Comparison of ENCODE assay signal across 20 cellular contexts in the genomic region with DNA sequence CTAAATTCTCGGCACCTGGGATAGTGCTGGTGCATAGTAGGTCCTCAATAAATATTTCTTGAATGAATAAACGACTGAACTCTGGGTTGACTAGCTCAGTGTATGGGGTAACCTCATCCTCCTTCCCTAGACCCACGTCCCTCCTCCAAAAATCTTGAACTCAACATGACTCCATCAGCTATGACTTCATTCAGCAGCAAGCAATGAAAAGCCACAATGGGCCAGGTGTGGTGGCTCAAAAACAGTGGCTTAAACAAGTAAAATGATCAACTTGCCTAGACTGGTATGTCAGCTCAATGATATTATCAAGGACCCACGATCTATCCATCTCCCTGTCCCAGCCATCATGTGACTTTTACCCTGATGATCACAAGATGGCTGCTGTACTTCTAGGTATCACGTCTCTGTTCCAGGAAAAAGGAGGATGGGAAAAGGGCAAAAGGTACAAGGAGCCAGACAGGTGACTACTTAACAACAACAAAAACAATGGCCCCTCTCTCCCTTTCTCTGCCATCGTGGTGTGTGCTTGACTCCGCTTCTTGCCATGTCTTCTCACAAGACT. TPM values are rescaled to one million over a fixed set of nuclear protein-coding genes. Genes with fewer than 3 reads are reported as not detected.
DNase-seq lines count a peak whose midpoint lies in the region; ATAC-seq, FAIRE-seq and TF ChIP-seq lines count a peak whose summit lies in the region.
"Had no signal": no experiment of that assay in that cellular context is flagged by ENCODE, and none has a peak within 500 bp of the region (broad histone marks: within the 10 kb centered on the region; RNA-seq: fewer than 3 reads in every experiment).

No MANE protein-coding gene starts in this region.

- WGBS in K562 (ENCODE audit: insufficient coverage, low coverage, missing lambda C conversion rate), result 46% methylated on average over 7 of the region's 7 CpGs
- WGBS in sigmoid colon, 2 donors, result 94 to 95% methylated on average over 7 of the region's 7 CpGs

- H2AFZ ChIP-seq in HCT116 (ENCODE audit: low read depth, low read length, poor library complexity, severe bottlenecking), result no peak overlapping the region
- H2AFZ ChIP-seq in K562 (ENCODE audit: low read depth, low read length), result no peak overlapping the region

- peak overlapping the region; percentile 87 for H3K4me2 ChIP-seq in HCT116 (ENCODE audit: low read length)
- H3K4me2 ChIP-seq in K562 (ENCODE audit: insufficient read depth, low read length), result no peak overlapping the region

- CTCF ChIA-PET in HCT116 (lab: Charles Lee), result no interaction called here
- CTCF ChIA-PET in K562 (lab: Yijun Ruan, JAX; ENCODE audit: low intra/inter-chr PET ratio), result interaction anchor here (1.8 kb wide), 1 partner anchor 51 kb away, joined by 6 read pairs; no protein-coding TSS in a partner anchor
- CTCF ChIA-PET in naive thymus-derived CD4-positive, alpha-beta T cell (lab: Charles Lee), result interaction anchor here (0.5 kb wide), 1 partner anchor 28 kb away, joined by 5 read pairs; no protein-coding TSS in a partner anchor

- peak overlapping the region; percentile 94 for H3K27ac ChIP-seq in HCT116 (ENCODE audit: low read depth, low read length)
- H3K27ac ChIP-seq in K562 (ENCODE audit: extremely low read depth, low read depth, low read length), result no peak overlapping the region
- H3K27ac ChIP-seq in kidney (ENCODE audit: low read depth in 2 of 2, low read length in 2 of 2), result no peak overlapping the region
- H3K27ac ChIP-seq in sigmoid colon, result no peak overlapping the region
- no peak overlapping the region for H3K27ac ChIP-seq in naive thymus-derived CD4-positive, alpha-beta T cell (ENCODE audit: low read depth, low read length)
- H3K27ac ChIP-seq: SJCRH30 had no signal

- no peaks in the 10 kb centered on the region for H3K9me1 ChIP-seq in K562 (ENCODE audit: control insufficient read depth, insufficient read depth, low read length)

- H3K36me3 ChIP-seq in HCT116 (ENCODE audit: control insufficient read depth in 1 of 2, insufficient read depth in 2 of 2, low read length in 2 of 2), result no peaks in the 10 kb centered on the region
- H3K36me3 ChIP-seq in K562 (ENCODE audit: control insufficient read depth, insufficient read depth, low read length), result peaks cover 7% of the 10 kb centered on the region; the same call in 1 of the 3 replicates
- H3K36me3 ChIP-seq in kidney (ENCODE audit: control insufficient read depth in 1 of 2, insufficient read depth in 2 of 2, low read length in 2 of 2), result no peaks in the 10 kb centered on the region
- no peaks in the 10 kb centered on the region for H3K36me3 ChIP-seq in sigmoid colon
- no peaks in the 10 kb centered on the region for H3K36me3 ChIP-seq in naive thymus-derived CD4-positive, alpha-beta T cell (ENCODE audit: control insufficient read depth in 2 of 3, insufficient read depth in 3 of 3, low read length in 3 of 3)
- H3K36me3 ChIP-seq: HAP-1, SJCRH30 had no signal

- POLR2A ChIA-PET in HCT116 (lab: Charles Lee), result interaction anchor here (5.5 kb wide), 1 partner anchor 13 kb away, joined by 31 read pairs; the partner anchor contains the start of gene PAQR7
- POLR2A ChIA-PET in K562 (lab: Yijun Ruan, JAX), result interaction anchor here (0.6 to 7.9 kb wide), 7 partner anchors 7 to 1228 kb away, joined by 3 to 76 read pairs (median 3); no protein-coding TSS in a partner anchor
- POLR2A ChIA-PET in naive thymus-derived CD4-positive, alpha-beta T cell (lab: Charles Lee), result no interaction called here

- BruUV-seq in HCT116 (replicated peaks; lab: Mats Ljungman, UMichigan), result no TSS peak
- BruUV-seq in K562 (replicated peaks; lab: Mats Ljungman, UMichigan), result no TSS peak

- TF ChIP-seq EP300 in K562 (IDR thresholded peaks at IDR 0.05; ENCODE audit: low read length), result no peak
- TF ChIP-seq EP300 in sigmoid colon (IDR thresholded peaks at IDR 0.05), result no peak

- H3K36me3 Mint-ChIP-seq in naive thymus-derived CD4-positive, alpha-beta T cell, result peaks cover 0 to 2% (median 0%) of the 10 kb centered on the region in 5 donors
- no peaks in the 10 kb centered on the region for H3K36me3 Mint-ChIP-seq in natural killer cell

- H3K9me2 ChIP-seq in HCT116 (ENCODE audit: insufficient read depth), result no peaks in the 10 kb centered on the region; the same call in 1 of the 2 replicates

- H4K20me1 ChIP-seq in HCT116 (ENCODE audit: insufficient read depth) (no peaks in the 10 kb centered on the region), K562 (replicated peaks; ENCODE audit: control insufficient read depth, insufficient read depth, low read length) (no peaks in the 10 kb centered on the region)

- RAD21 ChIA-PET in HCT116 (lab: Charles Lee; ENCODE audit: low non-redundant PET in 1 of 2, low total read pairs in 2 of 2, uncharacterized antibody in 2 of 2, unreplicated experiment in 2 of 2), result no interaction called here

- DNase-seq in HCT116 (ENCODE audit: low read depth, low spot score) (no peak), K562 (ENCODE audit: extremely low read depth in 1 of 4, low spot score in 3 of 4) (peak in 1 of 4 experiments; percentile 12), kidney (peak; percentile 0), sigmoid colon (peak; percentile 32), NCI-H1417 (lab: John Stamatoyannopoulos, UW) (no peak), natural killer cell (no peak)
- no peak for DNase-seq in naive thymus-derived CD4-positive, alpha-beta T cell
- DNase-seq: DMS153, GOT3, NCI-H1092 treated with DMSO at 0.1 percent for 48 hours, NCI-H1436 treated with DMSO at 0.1 percent for 48 hours, NCI-H187 treated with DMSO at 0.1 percent for 48 hours, NCI-H2171 treated with DMSO at 0.1 percent for 48 hours, NCI-H524, NCI-H748 treated with DMSO at 0.1 percent for 48 hours, SJCRH30 had no signal

- H3K79me2 ChIP-seq in HCT116 (ENCODE audit: insufficient read depth, low read length) (no peaks in the 10 kb centered on the region), K562 (ENCODE audit: control insufficient read depth, insufficient read depth, low read length) (no peaks in the 10 kb centered on the region)

- H3K9me3 Mint-ChIP-seq in naive thymus-derived CD4-positive, alpha-beta T cell, result peaks cover 0 to 1% (median 0%) of the 10 kb centered on the region in 11 donors
- H3K9me3 Mint-ChIP-seq in natural killer cell, result no peaks in the 10 kb centered on the region
- H3K9me3 Mint-ChIP-seq: IgD-negative memory B cell had no signal

- no peak overlapping the region for H3K27ac Mint-ChIP-seq in naive thymus-derived CD4-positive, alpha-beta T cell
- no peak overlapping the region for H3K27ac Mint-ChIP-seq in natural killer cell

- H3K9ac ChIP-seq in HCT116 (ENCODE audit: low read length), result no peak overlapping the region
- no peak overlapping the region for H3K9ac ChIP-seq in K562 (ENCODE audit: insufficient read depth in 1 of 2, low read depth in 2 of 2, low read length in 2 of 2)
- no peak overlapping the region for H3K9ac ChIP-seq in kidney (ENCODE audit: low read length in 2 of 2)

- no peak for TF ChIP-seq CTCF in HCT116 (IDR thresholded peaks at IDR 0.05 in 2 of 3, conservative IDR thresholded peaks at IDR 0.05 in 1 of 3; ENCODE audit: borderline replicate concordance in 1 of 3, insufficient read depth in 1 of 3, low read depth in 2 of 3, low read length in 2 of 3)
- TF ChIP-seq CTCF in K562 (IDR thresholded peaks at IDR 0.05 in 2 of 3, conservative IDR thresholded peaks at IDR 0.05 in 1 of 3; ENCODE audit: insufficient read depth in 2 of 3, low read depth in 1 of 3, low read length in 3 of 3), result no peak
- no peak for TF ChIP-seq CTCF in kidney (IDR thresholded peaks at IDR 0.05; ENCODE audit: borderline replicate concordance, extremely low read depth, insufficient read depth)
- TF ChIP-seq CTCF in sigmoid colon (IDR thresholded peaks at IDR 0.05), result no peak
- no peak for TF ChIP-seq CTCF in natural killer cell (IDR thresholded peaks at IDR 0.05)

- TF ChIP-seq RAD21 in HCT116 (IDR thresholded peaks at IDR 0.05; ENCODE audit: low read depth) (no peak), K562 (CRISPR knock-in tag; conservative IDR thresholded peaks at IDR 0.05 in 1 of 2, IDR thresholded peaks at IDR 0.05 in 1 of 2) (no peak)

- in situ Hi-C loops in K562 (cut with MboI), result no loop called here

- H3K9me3 ChIP-seq in HCT116 (ENCODE audit: control insufficient read depth in 1 of 2, insufficient read depth in 1 of 2, low read depth in 1 of 2, low read length in 2 of 2), result no peaks in the 10 kb centered on the region
- H3K9me3 ChIP-seq in K562 (replicated peaks; ENCODE audit: control insufficient read depth, insufficient read depth, low read depth, low read length), result no peaks in the 10 kb centered on the region
- H3K9me3 ChIP-seq in kidney (ENCODE audit: control insufficient read depth in 1 of 2, low read length in 2 of 2), result no peaks in the 10 kb centered on the region
- H3K9me3 ChIP-seq in sigmoid colon, result no peaks in the 10 kb centered on the region
- H3K9me3 ChIP-seq in naive thymus-derived CD4-positive, alpha-beta T cell (ENCODE audit: control insufficient read depth in 2 of 3, low read length in 3 of 3), result no peaks in the 10 kb centered on the region
- H3K9me3 ChIP-seq: HAP-1, SJCRH30 had no signal

- H3K4me3 ChIP-seq in HCT116 (replicated peaks in 1 of 2; ENCODE audit: low read depth in 1 of 2, low read length in 2 of 2) (no peak overlapping the region), K562 (no peak overlapping the region), kidney (ENCODE audit: low read length in 2 of 2) (no peak overlapping the region), sigmoid colon (no peak overlapping the region)
- H3K4me3 ChIP-seq in naive thymus-derived CD4-positive, alpha-beta T cell (ENCODE audit: low read length), result no peak overlapping the region
- H3K4me3 ChIP-seq: HAP-1, SJCRH30 had no signal

- no peak overlapping the region for H3K4me3 Mint-ChIP-seq in naive thymus-derived CD4-positive, alpha-beta T cell
- no peak overlapping the region for H3K4me3 Mint-ChIP-seq in natural killer cell
- H3K4me3 Mint-ChIP-seq: IgD-negative memory B cell had no signal

- no peak for TF ChIP-seq POLR2A in HCT116 (IDR thresholded peaks at IDR 0.05; ENCODE audit: borderline replicate concordance, extremely low read depth, insufficient read depth, insufficient read length)
- TF ChIP-seq POLR2A in K562 (conservative IDR thresholded peaks at IDR 0.05), result no peak
- TF ChIP-seq POLR2A in sigmoid colon (IDR thresholded peaks at IDR 0.05), result no peak

- no peak for ATAC-seq in HCT116
- ATAC-seq in K562, result no peak
- ATAC-seq in GM18517 (IDR thresholded peaks at IDR 0.05; ENCODE audit: unreplicated experiment), result no peak
- no peak for ATAC-seq in naive thymus-derived CD4-positive, alpha-beta T cell
- ATAC-seq in natural killer cell, result no peak
- ATAC-seq: Right ventricle myocardium inferior had no signal

- H3K4me1 ChIP-seq in HCT116 (ENCODE audit: control insufficient read depth in 1 of 2, insufficient read depth in 2 of 2, low read length in 2 of 2), result peaks cover 42 to 56% of the 10 kb centered on the region in 2 experiments
- H3K4me1 ChIP-seq in K562 (replicated peaks in 1 of 2; ENCODE audit: control insufficient read depth in 2 of 2, insufficient read depth in 2 of 2, low read length in 2 of 2), result peaks cover 24 to 25% of the 10 kb centered on the region in 2 experiments
- peaks cover 0 to 7% of the 10 kb centered on the region in 2 donors for H3K4me1 ChIP-seq in kidney (ENCODE audit: control insufficient read depth in 1 of 2, insufficient read depth in 1 of 2, low read depth in 1 of 2, low read length in 2 of 2)
- H3K4me1 ChIP-seq in sigmoid colon, result peaks cover 0 to 18% (median 17%) of the 10 kb centered on the region in 4 donors
- no peaks in the 10 kb centered on the region for H3K4me1 ChIP-seq in naive thymus-derived CD4-positive, alpha-beta T cell (ENCODE audit: control insufficient read depth in 2 of 2, insufficient read depth in 2 of 2, low read length in 2 of 2)
- H3K4me1 ChIP-seq: HAP-1 had no signal

- H3K27me3 ChIP-seq in HCT116 (ENCODE audit: insufficient read depth, low read length) (no peaks in the 10 kb centered on the region), K562 (ENCODE audit: control insufficient read depth in 2 of 2, insufficient read depth in 2 of 2, low read length in 2 of 2) (no peaks in the 10 kb centered on the region), sigmoid colon (no peaks in the 10 kb centered on the region)
- no peaks in the 10 kb centered on the region for H3K27me3 ChIP-seq in naive thymus-derived CD4-positive, alpha-beta T cell (ENCODE audit: control insufficient read depth in 2 of 2, insufficient read depth in 2 of 2, low read length in 2 of 2)
- H3K27me3 ChIP-seq: SJCRH30 had no signal

- H3K27me3 Mint-ChIP-seq in naive thymus-derived CD4-positive, alpha-beta T cell, result no peaks in the 10 kb centered on the region
- no peaks in the 10 kb centered on the region for H3K27me3 Mint-ChIP-seq in natural killer cell (ENCODE audit: low read depth in 2 of 2)
- H3K27me3 Mint-ChIP-seq: IgD-negative memory B cell had no signal

- FAIRE-seq in K562 (lab: Jason Lieb, UNC) (no peak), kidney (lab: Jason Lieb, UNC) (no peak)

- intact Hi-C loops in HCT116 (cut with micrococcal nuclease) (no loop called here), K562 (cut with micrococcal nuclease) (loop anchor here (5.0 kb wide), 1 partner anchor 66 kb away; no protein-coding TSS in a partner anchor), kidney (cut with DNase I) (no loop called here), sigmoid colon (cut with DNase I) (no loop called here), natural killer cell (cut with micrococcal nuclease) (no loop called here)
- intact Hi-C loops in naive thymus-derived CD4-positive, alpha-beta T cell (cut with micrococcal nuclease), result no loop called here

- H3K4me1 Mint-ChIP-seq in naive thymus-derived CD4-positive, alpha-beta T cell, result peaks cover 0 to 9% (median 0%) of the 10 kb centered on the region in 7 donors
- no peaks in the 10 kb centered on the region for H3K4me1 Mint-ChIP-seq in natural killer cell

RNA-seq across cellular contexts. Expression of gene PAQR7, which starts 13.0 kb away (rescaled TPM):
- 13.1 TPM for total RNA-seq in HCT116 (2021; ENCODE audit: unreplicated experiment)
- polyA plus RNA-seq in HCT116 (2012), result 12.6 and 14.9 TPM in 2 replicates
- 9.3 and 18.9 TPM in 2 replicates for total RNA-seq in K562 (2011; cell fraction: chromatin; rRNA removed; ENCODE audit: low replicate concordance)
- total RNA-seq in K562 (2011; cell fraction: nucleolus; rRNA removed), result 15.7 and 18.8 TPM in 2 replicates
- 13.9 and 16.4 TPM in 2 replicates for total RNA-seq in K562 (2011; cell fraction: nucleoplasm; rRNA removed)
- 2.4 and 3.3 TPM in 2 replicates for total RNA-seq in K562 (2014; rRNA removed)
- 2.0 and 2.4 TPM in 2 replicates for total RNA-seq in K562 (2014; rRNA removed; fragmentation: Illumina TruSeq; extraction: Trizol)
- total RNA-seq in K562 (2015; rRNA removed; fragmentation: Illumina TruSeq; extraction: Trizol), result 2.5 and 2.6 TPM in 2 replicates
- 4.0 and 4.4 TPM in 2 replicates for total RNA-seq in K562 (2021)
- 5.2 and 5.4 TPM in 2 replicates for polyA plus RNA-seq in K562 (2011; rRNA removed)
- 8.8 and 14.1 TPM in 2 replicates for polyA plus RNA-seq in K562 (2011; cell fraction: cytosol; rRNA removed)
- polyA plus RNA-seq in K562 (2011; cell fraction: nucleus; rRNA removed), result 5.8 and 7.4 TPM in 2 replicates
- polyA plus RNA-seq in K562 (2012), result 4.5 and 6.9 TPM in 2 replicates
- polyA plus RNA-seq in K562 (2014; fragmentation: Illumina TruSeq; extraction: Trizol), result 2.9 and 3.3 TPM in 2 replicates
- 1 to 10 TPM; 1.1 to 1.2 TPM for polyA plus RNA-seq in K562 (2014; fragmentation: Nextera tagmentation; extraction: Ambion mirVana)
- polyA plus RNA-seq in K562 (2014; rRNA removed), result 2.7 and 3.0 TPM in 2 replicates
- polyA minus RNA-seq in K562 (2011; rRNA and poly(A)+ RNA removed), result 5.5 and 8.5 TPM in 2 replicates
- polyA minus RNA-seq in K562 (2011; cell fraction: cytosol; rRNA and poly(A)+ RNA removed), result 7.4 and 8.5 TPM in 2 replicates
- 2.0 and 2.4 TPM in 2 replicates for polyA minus RNA-seq in K562 (2011; cell fraction: nucleus; rRNA and poly(A)+ RNA removed)
- 52.0 TPM for total RNA-seq in kidney
- polyA plus RNA-seq in kidney (ENCODE audit: insufficient read depth, low read depth, low replicate concordance), result 30.2 TPM
- 1 to 10 TPM; 4.3 to 9.4 (median 6.4) TPM for total RNA-seq in sigmoid colon
- polyA plus RNA-seq in sigmoid colon, result 1 to 10 TPM in 2 of 3 donors, under 1 TPM in 1; 0.92 to 3.0 (median 1.2) TPM
- 1 to 10 TPM; 3.4 to 6.0 (median 4.0) TPM for total RNA-seq in naive thymus-derived CD4-positive, alpha-beta T cell
- under 1 TPM; 0.21 to 0.51 TPM for polyA plus RNA-seq in naive thymus-derived CD4-positive, alpha-beta T cell
- 1 to 10 TPM; 2.9 to 3.6 (median 3.0) TPM for total RNA-seq in natural killer cell

RNA-seq across cellular contexts. Expression of gene STMN1, which starts 17.7 kb away (rescaled TPM):
- total RNA-seq in HCT116 (2021; ENCODE audit: unreplicated experiment) (368 TPM), K562 (2014; rRNA removed) (717 and 838 TPM in 2 replicates), K562 (2014; rRNA removed; fragmentation: Illumina TruSeq; extraction: Trizol) (432 and 614 TPM in 2 replicates), K562 (2015; rRNA removed; fragmentation: Illumina TruSeq; extraction: Trizol) (534 and 557 TPM in 2 replicates), K562 (2021) (595 and 622 TPM in 2 replicates), kidney (50.4 TPM), sigmoid colon (10 to 100 TPM; 30.7 to 37.5 (median 36.3) TPM), natural killer cell (10 to 100 TPM; 26.6 to 41.0 (median 35.2) TPM)
- 101 and 192 TPM in 2 replicates for polyA plus RNA-seq in HCT116 (2012)
- 79.1 and 202 TPM in 2 replicates for total RNA-seq in K562 (2011; cell fraction: chromatin; rRNA removed; ENCODE audit: low replicate concordance)
- 64.9 and 72.4 TPM in 2 replicates for total RNA-seq in K562 (2011; cell fraction: nucleolus; rRNA removed)
- 144 and 204 TPM in 2 replicates for total RNA-seq in K562 (2011; cell fraction: nucleoplasm; rRNA removed)
- polyA plus RNA-seq in K562 (2011; rRNA removed) (269 and 330 TPM in 2 replicates), K562 (2014; fragmentation: Illumina TruSeq; extraction: Trizol) (1,051 and 1,453 TPM in 2 replicates), K562 (2014; fragmentation: Nextera tagmentation; extraction: Ambion mirVana) (1,000 to 10,000 TPM; 2,090 to 2,153 TPM), K562 (2014; rRNA removed) (481 and 592 TPM in 2 replicates), kidney (ENCODE audit: insufficient read depth, low read depth, low replicate concordance) (101 TPM), sigmoid colon (100 to 1,000 TPM in 1 of 3 donors, 10 to 100 TPM in 2; 61.3 to 175 (median 97.1) TPM)
- 40.0 and 111 TPM in 2 replicates for polyA plus RNA-seq in K562 (2011; cell fraction: cytosol; rRNA removed)
- polyA plus RNA-seq in K562 (2011; cell fraction: nucleus; rRNA removed), result 108 and 181 TPM in 2 replicates
- 743 and 1,035 TPM in 2 replicates for polyA plus RNA-seq in K562 (2012)
- polyA minus RNA-seq in K562 (2011; rRNA and poly(A)+ RNA removed), result 67.2 and 95.3 TPM in 2 replicates
- 80.8 and 100 TPM in 2 replicates for polyA minus RNA-seq in K562 (2011; cell fraction: cytosol; rRNA and poly(A)+ RNA removed)
- 35.7 and 84.1 TPM in 2 replicates for polyA minus RNA-seq in K562 (2011; cell fraction: nucleus; rRNA and poly(A)+ RNA removed)
- total RNA-seq in naive thymus-derived CD4-positive, alpha-beta T cell, result 100 to 1,000 TPM in 1 of 5 experiments, 10 to 100 TPM in 4; 29.3 to 347 (median 75.3) TPM
- 100 to 1,000 TPM; 247 to 289 TPM for polyA plus RNA-seq in naive thymus-derived CD4-positive, alpha-beta T cell

RNA-seq across cellular contexts. Expression of gene AUNIP, which starts 29.2 kb away (rescaled TPM):
- total RNA-seq in HCT116 (2021; ENCODE audit: unreplicated experiment) (12.1 TPM), K562 (2014; rRNA removed) (46.4 and 51.4 TPM in 2 replicates), K562 (2014; rRNA removed; fragmentation: Illumina TruSeq; extraction: Trizol) (47.1 and 55.0 TPM in 2 replicates), K562 (2015; rRNA removed; fragmentation: Illumina TruSeq; extraction: Trizol) (40.5 and 41.4 TPM in 2 replicates), K562 (2021) (30.9 and 31.7 TPM in 2 replicates), kidney (0.38 TPM), sigmoid colon (not detected), natural killer cell (under 1 TPM; 0.16 to 0.50 (median 0.20) TPM)
- polyA plus RNA-seq in HCT116 (2012), result 4.2 and 6.1 TPM in 2 replicates
- 50.6 and 72.2 TPM in 2 replicates for total RNA-seq in K562 (2011; cell fraction: chromatin; rRNA removed; ENCODE audit: low replicate concordance)
- 35.2 and 36.8 TPM in 2 replicates for total RNA-seq in K562 (2011; cell fraction: nucleolus; rRNA removed)
- 48.3 and 56.9 TPM in 2 replicates for total RNA-seq in K562 (2011; cell fraction: nucleoplasm; rRNA removed)
- polyA plus RNA-seq in K562 (2011; rRNA removed) (45.0 and 48.8 TPM in 2 replicates), K562 (2014; fragmentation: Illumina TruSeq; extraction: Trizol) (48.8 and 50.0 TPM in 2 replicates), K562 (2014; fragmentation: Nextera tagmentation; extraction: Ambion mirVana) (10 to 100 TPM; 12.1 to 15.2 TPM), K562 (2014; rRNA removed) (52.3 and 53.8 TPM in 2 replicates), kidney (ENCODE audit: insufficient read depth, low read depth, low replicate concordance) (not detected), sigmoid colon (1 to 10 TPM in 1 of 3 donors, under 1 TPM in 1, not detected in 1; 0.46 to 1.9 TPM)
- 26.1 and 34.8 TPM in 2 replicates for polyA plus RNA-seq in K562 (2011; cell fraction: cytosol; rRNA removed)
- polyA plus RNA-seq in K562 (2011; cell fraction: nucleus; rRNA removed), result 23.2 and 23.3 TPM in 2 replicates
- 18.8 and 21.2 TPM in 2 replicates for polyA plus RNA-seq in K562 (2012)
- 37.1 and 45.0 TPM in 2 replicates for polyA minus RNA-seq in K562 (2011; rRNA and poly(A)+ RNA removed)
- 10.0 and 14.8 TPM in 2 replicates for polyA minus RNA-seq in K562 (2011; cell fraction: cytosol; rRNA and poly(A)+ RNA removed)
- polyA minus RNA-seq in K562 (2011; cell fraction: nucleus; rRNA and poly(A)+ RNA removed), result 18.4 and 30.3 TPM in 2 replicates
- 1 to 10 TPM in 1 of 5 experiments, under 1 TPM in 1, not detected in 3; 0.83 to 4.3 TPM for total RNA-seq in naive thymus-derived CD4-positive, alpha-beta T cell
- not detected for polyA plus RNA-seq in naive thymus-derived CD4-positive, alpha-beta T cell
- total RNA-seq: Right ventricle myocardium inferior had no signal
- polyA plus RNA-seq: IgD-negative memory B cell had no signal

Comparison
In these comparisons a context has a peak if more than half of its experiments do, and no peak if none do; other contexts are left out.
1. DNase-seq: peak in kidney (single experiment) and sigmoid colon (single experiment); none in HCT116 (single experiment), NCI-H1417 (0 of 3), naive thymus-derived CD4-positive, alpha-beta T cell (0 of 9) and natural killer cell (single experiment).